In genomic region chr20:2750343-2751251, GRCh38 we compare ENCODE assay signal across 8 cellular contexts. TPM values are rescaled to one million over a fixed set of nuclear protein-coding genes. Genes with fewer than 3 reads are reported as not detected.
A peak's percentile ranks its signal among the peaks of the same experiment; 100 is the strongest.
DNase-seq lines count a peak whose midpoint lies in the region; ATAC-seq, FAIRE-seq and TF ChIP-seq lines count a peak whose summit lies in the region.

No MANE protein-coding gene starts in this region.

- no peak for TF ChIP-seq POLR2A in NB4 (IDR thresholded peaks at IDR 0.05; ENCODE audit: extremely low read depth, insufficient read length)
- no peak for TF ChIP-seq POLR2A in uterus (IDR thresholded peaks at IDR 0.05)

- H3K9ac ChIP-seq in liver (ENCODE audit: low read depth in 1 of 2, low read length in 2 of 2) = no peak overlapping the region

- TF ChIP-seq RAD21 in liver (IDR thresholded peaks at IDR 0.05) = peak in 1 of 2 donors; percentile 10

- no peak for FAIRE-seq in bronchial epithelial cell (lab: Jason Lieb, UNC)

- H3K4me3 ChIP-seq in NB4 (ENCODE audit: low read depth, low read length) = no peak overlapping the region
- H3K4me3 ChIP-seq in bronchial epithelial cell (ENCODE audit: low read depth, low read length) = no peak overlapping the region
- peak overlapping the region; percentile 18 to 62 (median 32) for H3K4me3 ChIP-seq in liver (ENCODE audit: low read depth in 1 of 3, low read length in 3 of 3)
- H3K4me3 ChIP-seq in uterus = peak overlapping the region in 1 of 2 donors; percentile 53

- H3K36me3 ChIP-seq in bronchial epithelial cell (ENCODE audit: control insufficient read depth, insufficient read depth, low read length) (no peaks in the 10 kb centered on the region), liver (ENCODE audit: control insufficient read depth in 4 of 4, insufficient read depth in 3 of 4, low read depth in 1 of 4, low read length in 3 of 4) (no peaks in the 10 kb centered on the region), uterus (no peaks in the 10 kb centered on the region)

- DNase-seq in DMS53 (lab: John Stamatoyannopoulos, UW) (peak; percentile 83), NB4 (ENCODE audit: low read depth) (peak; percentile 86), bronchial epithelial cell (ENCODE audit: low read depth) (peak; percentile 25), uterus (peak; percentile 60 to 72), NK-92 (lab: John Stamatoyannopoulos, UW; ENCODE audit: unreplicated experiment) (no peak)

- H3K4me1 ChIP-seq in liver (ENCODE audit: control insufficient read depth in 4 of 4, insufficient read depth in 4 of 4, low read length in 3 of 4) (peaks cover 8 to 24% (median 18%) of the 10 kb centered on the region in 4 donors), uterus (peaks cover 0 to 10% of the 10 kb centered on the region in 2 donors)

- intact Hi-C loops in uterus (cut with DNase I; ENCODE audit: low total_unique reads) = no loop called here

- 5% methylated on average over 44 of the region's 44 CpGs for WGBS in liver

- ATAC-seq in HG02840 (IDR thresholded peaks at IDR 0.05; ENCODE audit: low FRiP score, unreplicated experiment) (no peak), GM21423 (IDR thresholded peaks at IDR 0.05; ENCODE audit: unreplicated experiment) (no peak)

- no peak for TF ChIP-seq CTCF in NB4 (IDR thresholded peaks at IDR 0.05; ENCODE audit: low read depth, low read length)
- TF ChIP-seq CTCF in bronchial epithelial cell (IDR thresholded peaks at IDR 0.05; ENCODE audit: insufficient read depth, low read length, severe bottlenecking) = no peak
- TF ChIP-seq CTCF in liver (IDR thresholded peaks at IDR 0.05; ENCODE audit: low read depth, low read length, missing input control) = no peak
- TF ChIP-seq CTCF in uterus (IDR thresholded peaks at IDR 0.05) = peak in 1 of 4 experiments; percentile 7

- H3K27me3 ChIP-seq in bronchial epithelial cell (ENCODE audit: control insufficient read depth, insufficient read depth, low read length) = peaks cover 23% of the 10 kb centered on the region
- peaks cover 0 to 3% (median under 1%) of the 10 kb centered on the region in 4 donors for H3K27me3 ChIP-seq in liver (ENCODE audit: control insufficient read depth in 4 of 4, insufficient read depth in 4 of 4, low read length in 3 of 4)
- H3K27me3 ChIP-seq in uterus = no peaks in the 10 kb centered on the region

- H3K9me3 ChIP-seq in liver (ENCODE audit: control insufficient read depth in 4 of 4, low read length in 3 of 4) (no peaks in the 10 kb centered on the region), uterus (no peaks in the 10 kb centered on the region)

- no peak overlapping the region for H3K27ac ChIP-seq in liver (ENCODE audit: low read depth in 1 of 2, low read length in 2 of 2)
- H3K27ac ChIP-seq in uterus = peak overlapping the region; percentile 78 to 91

TF ChIP-seq in liver, 16 proteins besides CTCF, POLR2A, EP300 and RAD21:
- TF ChIP-seq NR2F2 (IDR thresholded peaks at IDR 0.05) = peak; percentile 25
- TF ChIP-seq, protein P1, sequence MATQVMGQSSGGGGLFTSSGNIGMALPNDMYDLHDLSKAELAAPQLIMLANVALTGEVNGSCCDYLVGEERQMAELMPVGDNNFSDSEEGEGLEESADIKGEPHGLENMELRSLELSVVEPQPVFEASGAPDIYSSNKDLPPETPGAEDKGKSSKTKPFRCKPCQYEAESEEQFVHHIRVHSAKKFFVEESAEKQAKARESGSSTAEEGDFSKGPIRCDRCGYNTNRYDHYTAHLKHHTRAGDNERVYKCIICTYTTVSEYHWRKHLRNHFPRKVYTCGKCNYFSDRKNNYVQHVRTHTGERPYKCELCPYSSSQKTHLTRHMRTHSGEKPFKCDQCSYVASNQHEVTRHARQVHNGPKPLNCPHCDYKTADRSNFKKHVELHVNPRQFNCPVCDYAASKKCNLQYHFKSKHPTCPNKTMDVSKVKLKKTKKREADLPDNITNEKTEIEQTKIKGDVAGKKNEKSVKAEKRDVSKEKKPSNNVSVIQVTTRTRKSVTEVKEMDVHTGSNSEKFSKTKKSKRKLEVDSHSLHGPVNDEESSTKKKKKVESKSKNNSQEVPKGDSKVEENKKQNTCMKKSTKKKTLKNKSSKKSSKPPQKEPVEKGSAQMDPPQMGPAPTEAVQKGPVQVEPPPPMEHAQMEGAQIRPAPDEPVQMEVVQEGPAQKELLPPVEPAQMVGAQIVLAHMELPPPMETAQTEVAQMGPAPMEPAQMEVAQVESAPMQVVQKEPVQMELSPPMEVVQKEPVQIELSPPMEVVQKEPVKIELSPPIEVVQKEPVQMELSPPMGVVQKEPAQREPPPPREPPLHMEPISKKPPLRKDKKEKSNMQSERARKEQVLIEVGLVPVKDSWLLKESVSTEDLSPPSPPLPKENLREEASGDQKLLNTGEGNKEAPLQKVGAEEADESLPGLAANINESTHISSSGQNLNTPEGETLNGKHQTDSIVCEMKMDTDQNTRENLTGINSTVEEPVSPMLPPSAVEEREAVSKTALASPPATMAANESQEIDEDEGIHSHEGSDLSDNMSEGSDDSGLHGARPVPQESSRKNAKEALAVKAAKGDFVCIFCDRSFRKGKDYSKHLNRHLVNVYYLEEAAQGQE (IDR thresholded peaks at IDR 0.05) = no peak

RNA-seq across cellular contexts. Expression of gene CPXM1, which starts 49.8 kb away (rescaled TPM):
- total RNA-seq in bronchial epithelial cell = not detected in 2 replicates
- total RNA-seq in liver = 1 to 10 TPM in 1 of 2 donors, under 1 TPM in 1; 0.08 to 5.5 TPM
- under 1 TPM; 0.10 to 0.23 TPM for polyA plus RNA-seq in liver
- total RNA-seq in uterus = 100 to 1,000 TPM in 1 of 4 donors, 10 to 100 TPM in 3; 15.3 to 154 (median 19.1) TPM

RNA-seq across cellular contexts. Expression of gene EBF4, which starts 58.0 kb away (rescaled TPM):
- total RNA-seq in bronchial epithelial cell = 0.64 and 1.3 TPM in 2 replicates
- total RNA-seq in liver = 1 to 10 TPM; 2.3 to 3.2 TPM
- polyA plus RNA-seq in liver = 1 to 10 TPM; 2.6 to 4.0 TPM
- 10 to 100 TPM in 3 of 4 donors, 1 to 10 TPM in 1; 7.1 to 69.5 (median 21.7) TPM for total RNA-seq in uterus

Comparison
In these comparisons a context has a peak if more than half of its experiments do, and no peak if none do; other contexts are left out.
1. H3K4me3 ChIP-seq: peak in liver (3 of 3); none in NB4 (single experiment) and bronchial epithelial cell (single experiment).
2. H3K27ac ChIP-seq: peak in uterus (2 of 2); none in liver (0 of 2).